ENCODE assay signal across 8 cellular contexts in genomic region chr12:107404981-107405380, GRCh38.
DNase-seq lines count a peak whose midpoint lies in the region; ATAC-seq, FAIRE-seq and TF ChIP-seq lines count a peak whose summit lies in the region.

No MANE protein-coding gene starts in this region.

- 0% methylated on average over 4 of the region's 4 CpGs for WGBS in K562 (ENCODE audit: insufficient coverage, low coverage, missing lambda C conversion rate)

- H3K9me3 Mint-ChIP-seq in CD14-positive monocyte: peaks cover 0 to 2% (median 0%) of the 10 kb centered on the region in 7 donors
- H3K9me3 Mint-ChIP-seq in natural killer cell: no peaks in the 10 kb centered on the region

- H3K9me1 ChIP-seq in K562 (ENCODE audit: control insufficient read depth, insufficient read depth, low read length): no peaks in the 10 kb centered on the region

- H3K79me2 ChIP-seq in K562 (ENCODE audit: control insufficient read depth, insufficient read depth, low read length): no peaks in the 10 kb centered on the region

- H3K27ac ChIP-seq in K562 (ENCODE audit: extremely low read depth, low read depth, low read length): no peak overlapping the region

- no peak overlapping the region for H3K27ac Mint-ChIP-seq in CD14-positive monocyte
- H3K27ac Mint-ChIP-seq in natural killer cell: no peak overlapping the region

- POLR2A ChIA-PET in K562 (lab: Yijun Ruan, JAX): interaction anchor here (0.7 kb wide), 1 partner anchor 769 kb away, joined by 3 read pairs; no protein-coding TSS in a partner anchor

- 0 out of 5 replicates have a peak, but pooled peaks cover 0 to 3% of the 10 kb centered on the region in 2 experiments for H3K27me3 ChIP-seq in K562 (ENCODE audit: control insufficient read depth in 2 of 2, insufficient read depth in 2 of 2, low read length in 2 of 2)

- no peak overlapping the region for H2AFZ ChIP-seq in K562 (ENCODE audit: low read depth, low read length)

- DNase-seq in CD14-positive monocyte (ENCODE audit: low spot score): no peak
- peak; percentile 37 for DNase-seq in NCI-H774 (lab: John Stamatoyannopoulos, UW)
- DNase-seq in K562 (ENCODE audit: extremely low read depth in 1 of 4, low spot score in 3 of 4): peak; percentile 22 to 47 (median 26)
- DNase-seq in natural killer cell: no peak
- DNase-seq in omental fat pad (ENCODE audit: low spot score): no peak
- no peak for DNase-seq in retina

- TF ChIP-seq CTCF in CD14-positive monocyte (IDR thresholded peaks at IDR 0.05) (peak; percentile 64), K562 (IDR thresholded peaks at IDR 0.05 in 2 of 3, conservative IDR thresholded peaks at IDR 0.05 in 1 of 3; ENCODE audit: insufficient read depth in 2 of 3, low read depth in 1 of 3, low read length in 3 of 3) (peak; percentile 78 to 99 (median 99)), natural killer cell (IDR thresholded peaks at IDR 0.05) (peak; percentile 26), omental fat pad (IDR thresholded peaks at IDR 0.05) (no peak)

- H3K4me1 Mint-ChIP-seq in CD14-positive monocyte (peaks cover 17% of the 10 kb centered on the region), natural killer cell (peaks cover 7 to 14% of the 10 kb centered on the region in 2 donors)

- H3K4me3 ChIP-seq in K562: no peak overlapping the region

- no peaks in the 10 kb centered on the region for H3K4me1 ChIP-seq in K562 (replicated peaks in 1 of 2; ENCODE audit: control insufficient read depth in 2 of 2, insufficient read depth in 2 of 2, low read length in 2 of 2)

- CTCF ChIA-PET in K562 (lab: Yijun Ruan, JAX; ENCODE audit: low intra/inter-chr PET ratio): interaction anchor here (1.5 kb wide), 1 partner anchor 273 kb away, joined by 8 read pairs; no protein-coding TSS in a partner anchor

- H3K4me3 Mint-ChIP-seq in CD14-positive monocyte (no peak overlapping the region), natural killer cell (no peak overlapping the region)

- H3K9ac ChIP-seq in K562 (ENCODE audit: insufficient read depth in 1 of 2, low read depth in 2 of 2, low read length in 2 of 2): no peak overlapping the region

- TF ChIP-seq EP300 in K562 (IDR thresholded peaks at IDR 0.05; ENCODE audit: low read length): no peak

- H3K4me2 ChIP-seq in K562 (ENCODE audit: insufficient read depth, low read length): no peak overlapping the region

- peak; percentile 79 for FAIRE-seq in K562 (lab: Jason Lieb, UNC)

- in situ Hi-C loops in K562 (cut with MboI): loop anchor here (10.0 kb wide), 1 partner anchor 270 kb away; no protein-coding TSS in a partner anchor

- H4K20me1 ChIP-seq in K562 (replicated peaks; ENCODE audit: control insufficient read depth, insufficient read depth, low read length): peaks cover 3% of the 10 kb centered on the region; the same call in 1 of the 2 replicates

- intact Hi-C loops in CD14-positive monocyte (cut with micrococcal nuclease): loop anchor here (5.0 kb wide), 2 partner anchors 88 to 273 kb away; a partner anchor contains a TSS
- intact Hi-C loops in K562 (cut with micrococcal nuclease): loop anchor here (1.0 to 10.0 kb wide), 2 partner anchors 200 to 273 kb away; no protein-coding TSS in a partner anchor
- intact Hi-C loops in natural killer cell (cut with micrococcal nuclease): loop anchor here (1.0 kb wide), 1 partner anchor 202 kb away; no protein-coding TSS in a partner anchor

- H3K36me3 ChIP-seq in K562 (ENCODE audit: control insufficient read depth, insufficient read depth, low read length): no peaks in the 10 kb centered on the region

- TF ChIP-seq RAD21 in K562 (CRISPR knock-in tag; conservative IDR thresholded peaks at IDR 0.05 in 1 of 2, IDR thresholded peaks at IDR 0.05 in 1 of 2): peak; percentile 8 to 62; a peak in 2 of 4 replicates

- no peak for TF ChIP-seq POLR2A in K562 (conservative IDR thresholded peaks at IDR 0.05)

- no peaks in the 10 kb centered on the region for H3K9me3 ChIP-seq in K562 (replicated peaks; ENCODE audit: control insufficient read depth, insufficient read depth, low read depth, low read length)

- H3K27me3 Mint-ChIP-seq in CD14-positive monocyte (ENCODE audit: low read depth in 3 of 3) (no peaks in the 10 kb centered on the region), natural killer cell (ENCODE audit: low read depth in 2 of 2) (no peaks in the 10 kb centered on the region)

- no peaks in the 10 kb centered on the region for H3K36me3 Mint-ChIP-seq in CD14-positive monocyte
- no peaks in the 10 kb centered on the region for H3K36me3 Mint-ChIP-seq in natural killer cell

- peak; percentile 76 for ATAC-seq in GM18867 (IDR thresholded peaks at IDR 0.05; ENCODE audit: unreplicated experiment)
- peak; percentile 98 for ATAC-seq in K562
- ATAC-seq in natural killer cell: peak in 2 of 3 donors; percentile 72 to 80
- ATAC-seq in omental fat pad (ENCODE audit: low FRiP score): no peak
- no peak for ATAC-seq in GM21723 (IDR thresholded peaks at IDR 0.05; ENCODE audit: unreplicated experiment)

- BruUV-seq in K562 (replicated peaks; lab: Mats Ljungman, UMichigan): no TSS peak

TF ChIP-seq in K562, 482 proteins besides CTCF, POLR2A, EP300 and RAD21:
- TF ChIP-seq SMC3 (conservative IDR thresholded peaks at IDR 0.05; ENCODE audit: insufficient read depth, low read depth, low read length) (peak; percentile 34), KDM5B (IDR thresholded peaks at IDR 0.05; ENCODE audit: insufficient replicate concordance, low read depth, low read length) (no peak), CTCFL (IDR thresholded peaks at IDR 0.05; ENCODE audit: borderline replicate concordance, insufficient read depth, low read depth, low read length, poor library complexity, severe bottlenecking) (peak; percentile 92)

Comparison
In these comparisons a context has a peak if more than half of its experiments do, and no peak if none do; other contexts are left out.
1. DNase-seq: peak in NCI-H774 (single experiment) and K562 (4 of 4); none in CD14-positive monocyte (single experiment), natural killer cell (single experiment), omental fat pad (single experiment) and retina (single experiment).
2. CTCF ChIP-seq: peak in CD14-positive monocyte (single experiment), K562 (3 of 3) and natural killer cell (single experiment); none in omental fat pad (0 of 3).
3. ATAC-seq: peak in GM18867 (single experiment), K562 (single experiment) and natural killer cell (2 of 3); none in omental fat pad (single experiment) and GM21723 (single experiment).